8 cellular contexts compared by ENCODE assay signal in the genomic region with DNA sequence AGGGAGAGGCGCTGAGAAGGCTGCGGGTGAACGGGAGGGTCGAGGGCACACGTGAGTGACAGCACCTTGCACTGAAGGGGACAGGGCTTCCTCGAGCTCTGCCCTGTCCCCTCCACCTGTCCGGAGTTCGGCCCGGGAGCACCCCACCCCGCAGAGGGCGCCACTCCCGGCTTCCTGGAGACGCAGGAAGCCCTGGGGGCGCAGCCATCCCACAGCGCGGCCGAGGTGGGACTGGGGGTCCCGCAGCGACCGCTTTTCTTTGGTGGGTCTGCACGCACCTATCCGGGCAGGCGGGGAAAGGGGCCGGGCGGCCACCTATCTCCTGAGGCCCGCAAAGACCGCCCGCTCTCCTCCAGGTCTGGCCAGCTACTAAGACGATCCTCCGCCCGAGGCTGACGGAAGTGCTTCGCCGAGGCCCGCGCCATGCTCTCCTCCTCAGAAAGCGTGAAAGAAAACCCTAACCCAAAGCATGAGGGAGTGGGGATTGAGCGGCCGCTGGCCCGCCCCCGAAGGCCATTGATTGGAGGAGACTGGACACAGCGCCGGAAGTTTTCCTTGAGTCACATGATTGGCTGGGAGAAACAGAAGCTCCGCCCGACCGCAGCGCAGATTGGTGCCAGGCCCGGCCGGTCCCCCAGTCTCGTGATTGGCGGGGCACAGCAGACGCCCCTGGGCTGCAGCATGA. TPM values are rescaled to one million over a fixed set of nuclear protein-coding genes. Genes with fewer than 3 reads are reported as not detected.
A peak's percentile ranks its signal among the peaks of the same experiment; 100 is the strongest.
DNase-seq lines count a peak whose midpoint lies in the region; ATAC-seq lines count a peak whose summit lies in the region.

No MANE protein-coding gene starts in this region.

- peak overlapping the region; percentile 85 for H3K27ac ChIP-seq in muscle layer of colon (ENCODE audit: low read depth, low read length)

- peaks cover 8% of the 10 kb centered on the region for H3K36me3 ChIP-seq in muscle layer of colon (ENCODE audit: insufficient read depth, low read length)

- peaks cover 11% of the 10 kb centered on the region for H3K4me1 ChIP-seq in muscle layer of colon (ENCODE audit: insufficient read depth, low read length)

- peak overlapping the region; percentile 99 to 100 (median 99) for H3K4me3 Mint-ChIP-seq in IgD-negative memory B cell
- H3K4me3 Mint-ChIP-seq in activated T-cell treated with anti-CD3 and anti-CD28 coated beads, Interleukin-2, amount 50 U/mL, for 24 hours, result peak overlapping the region; percentile 93

- H3K4me3 ChIP-seq in muscle layer of colon (ENCODE audit: low read depth in 1 of 2, low read length in 2 of 2), result peak overlapping the region; percentile 55 to 83

- peak overlapping the region; percentile 71 for H3K9ac ChIP-seq in muscle layer of colon (ENCODE audit: low read length)

- no peaks in the 10 kb centered on the region for H3K9me3 ChIP-seq in muscle layer of colon (ENCODE audit: low read length)

- peaks cover 2% of the 10 kb centered on the region for H3K36me3 Mint-ChIP-seq in IgD-negative memory B cell
- H3K36me3 Mint-ChIP-seq in activated T-cell treated with anti-CD3 and anti-CD28 coated beads, Interleukin-2, amount 50 U/mL, for 24 hours (ENCODE audit: low read depth), result peaks cover 57% of the 10 kb centered on the region

- H3K27ac Mint-ChIP-seq in IgD-negative memory B cell, result peak overlapping the region; percentile 88 to 96 (median 93)
- H3K27ac Mint-ChIP-seq in activated T-cell treated with anti-CD3 and anti-CD28 coated beads, Interleukin-2, amount 50 U/mL, for 24 hours, result peak overlapping the region; percentile 98

- DNase-seq in DMS114 treated with DMSO at 0.1 percent for 48 hours (lab: John Stamatoyannopoulos, UW; ENCODE audit: unreplicated experiment), result peak; percentile 99
- peak; percentile 99 for DNase-seq in OCI-M1 (lab: John Stamatoyannopoulos, UW)
- peak; percentile 95 for DNase-seq in activated T-cell treated with anti-CD3 and anti-CD28 coated beads, Interleukin-2, amount 50 U/mL, for 24 hours
- peak; percentile 89 for DNase-seq in stimulated activated CD8-positive, alpha-beta memory T cell treated with anti-CD3 and anti-CD28 coated beads, Interleukin-7, amount 100 ng/mL, for 24 hours (ENCODE audit: low read depth)

- H3K27me3 ChIP-seq in muscle layer of colon (ENCODE audit: control insufficient read depth in 1 of 2, insufficient read depth in 2 of 2, low read length in 2 of 2), result no peaks in the 10 kb centered on the region

- peaks cover 3 to 11% (median 10%) of the 10 kb centered on the region in 3 donors for H3K4me1 Mint-ChIP-seq in IgD-negative memory B cell
- H3K4me1 Mint-ChIP-seq in activated T-cell treated with anti-CD3 and anti-CD28 coated beads, Interleukin-2, amount 50 U/mL, for 24 hours (ENCODE audit: low read depth), result peaks cover 23% of the 10 kb centered on the region

- H3K9me3 Mint-ChIP-seq in IgD-negative memory B cell, result no peaks in the 10 kb centered on the region
- no peaks in the 10 kb centered on the region for H3K9me3 Mint-ChIP-seq in activated T-cell treated with anti-CD3 and anti-CD28 coated beads, Interleukin-2, amount 50 U/mL, for 24 hours

- ATAC-seq in GM21526 (IDR thresholded peaks at IDR 0.05; ENCODE audit: low FRiP score, unreplicated experiment), result peak; percentile 84
- peak; percentile 96 for ATAC-seq in esophagus mucosa

- no peaks in the 10 kb centered on the region for H3K27me3 Mint-ChIP-seq in IgD-negative memory B cell
- H3K27me3 Mint-ChIP-seq in activated T-cell treated with anti-CD3 and anti-CD28 coated beads, Interleukin-2, amount 50 U/mL, for 24 hours, result no peaks in the 10 kb centered on the region

RNA-seq across cellular contexts. Expression of a gene that starts 34.4 kb away (rescaled TPM):
- polyA plus RNA-seq in IgD-negative memory B cell, result 38.2 TPM
- total RNA-seq in esophagus mucosa, result 19.2 TPM

RNA-seq across cellular contexts. Expression of a gene that starts 57.8 kb away (rescaled TPM):
- polyA plus RNA-seq in IgD-negative memory B cell, result 9.7 TPM
- total RNA-seq in esophagus mucosa, result 1.7 TPM

Comparison
In these comparisons a context has a peak if more than half of its experiments do, and no peak if none do; other contexts are left out.
1. Peak in every context shown above with its lines: DNase-seq, ATAC-seq, H3K4me3 ChIP-seq and H3K27ac ChIP-seq.